ENCODE assay signal across 15 cellular contexts in the genomic region with DNA sequence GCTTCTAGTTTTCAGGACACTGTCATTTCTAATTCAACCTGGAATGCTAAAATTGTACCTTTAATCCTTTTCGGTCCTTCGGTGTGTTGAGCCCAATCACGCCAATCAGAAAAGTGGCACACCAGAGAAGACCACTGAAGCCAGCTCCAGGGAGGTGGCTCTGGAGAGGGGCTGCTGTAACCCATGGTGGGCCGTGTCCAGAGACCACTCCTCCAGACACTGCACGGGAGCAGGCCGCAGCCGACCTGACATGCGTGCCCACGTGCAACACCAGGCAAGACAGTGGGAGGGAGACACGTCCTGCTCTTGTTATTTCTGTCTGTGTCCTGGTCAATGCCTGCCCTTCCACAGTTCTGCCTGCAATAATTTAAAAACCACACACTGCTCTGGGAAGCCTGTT.
"Had no signal": no experiment of that assay in that cellular context is flagged by ENCODE, and none has a peak within 500 bp of the region (broad histone marks: within the 10 kb centered on the region; RNA-seq: fewer than 3 reads in every experiment).

No MANE protein-coding gene starts in this region.

- H3K4me1 ChIP-seq: adrenal gland, right lobe of liver, spleen, upper lobe of right lung had no signal

- ATAC-seq: stimulated activated naive B cell treated with anti-CD40 and anti-IgM and Interleukin-4, amounts not matched to agents 10 μg/mL and 1 μg/mL and 100 μg/mL, for 72 hours; upper lobe of right lung had no signal

- DNase-seq: activated gamma-delta T cell; activated T-cell treated with anti-CD3 and anti-CD28 coated beads, Interleukin-2, amount 50 U/mL, for 4 hours; cortex of kidney; effector CD8-positive, alpha-beta T cell; kidney glomerular epithelial cell; right lobe of liver; spleen; stimulated activated CD4-positive, alpha-beta T cell treated with anti-CD3 and anti-CD28 coated beads, Interleukin-1b, Interleukin-23, amount 100 ng/mL, for 48 hours; stimulated activated naive B cell treated with anti-CD40 and anti-IgM and Interleukin-4, amounts not matched to agents 10 μg/mL and 1 μg/mL and 100 μg/mL, for 72 hours; upper lobe of right lung had no signal

- H3K4me3 ChIP-seq: adrenal gland, right lobe of liver, spleen, upper lobe of right lung had no signal

- H3K36me3 ChIP-seq: neutrophil had no signal

- H3K9me3 Mint-ChIP-seq: mesothelial cell of epicardium had no signal

- H3K27ac ChIP-seq: adrenal gland, epithelial cell of prostate, neutrophil, right lobe of liver, upper lobe of right lung had no signal

- H3K4me3 Mint-ChIP-seq: mesothelial cell of epicardium; stimulated activated naive B cell treated with anti-CD40 and anti-IgM and Interleukin-4, amounts not matched to agents 10 μg/mL and 1 μg/mL and 100 μg/mL, for 72 hours had no signal

- H3K27me3 ChIP-seq: adrenal gland, neutrophil, right lobe of liver, spleen, upper lobe of right lung had no signal

- H3K27me3 Mint-ChIP-seq: progenitor cell of endocrine pancreas had no signal

- H3K27ac Mint-ChIP-seq: progenitor cell of endocrine pancreas; stimulated activated naive B cell treated with anti-CD40 and anti-IgM and Interleukin-4, amounts not matched to agents 10 μg/mL and 1 μg/mL and 100 μg/mL, for 72 hours had no signal

- H3K9me3 ChIP-seq: adrenal gland, neutrophil, right lobe of liver, spleen, upper lobe of right lung had no signal
